ENCODE assay signal across 17 cellular contexts in genomic region chr7:77065869-77066268, GRCh38. TPM values are rescaled to one million over a fixed set of nuclear protein-coding genes. Genes with fewer than 3 reads are reported as not detected.
"Had no signal": no experiment of that assay in that cellular context is flagged by ENCODE, and none has a peak within 500 bp of the region (broad histone marks: within the 10 kb centered on the region; RNA-seq: fewer than 3 reads in every experiment).

No MANE protein-coding gene starts in this region.

RNA-seq across cellular contexts. Expression of gene SPDYE18, which starts 3.5 kb away (rescaled TPM):
- total RNA-seq: activated CD4-positive, alpha-beta memory T cell treated with anti-CD3 and anti-CD28 coated beads for 36 hours; ascending aorta; bronchial epithelial cell had no signal

RNA-seq across cellular contexts. Expression of gene SPDYE17, which starts 33.7 kb away (rescaled TPM):
- total RNA-seq: activated B cell treated with CpG ODN at 0.5 μM for 24 hours; activated CD4-positive, alpha-beta memory T cell treated with anti-CD3 and anti-CD28 coated beads for 36 hours; activated CD4-positive, alpha-beta T cell treated with anti-CD3 and anti-CD28 coated beads, Interleukin-2, amount 10 ng/mL, durations not matched to agents 24 days and 14 days; activated CD8-positive, alpha-beta memory T cell treated with anti-CD3 and anti-CD28 coated beads for 36 hours; activated CD8-positive, alpha-beta T cell treated with anti-CD3 and anti-CD28 coated beads for 36 hours; activated naive CD8-positive, alpha-beta T cell treated with anti-CD3 and anti-CD28 coated beads, Interleukin-2, amount 10 ng/mL, durations not matched to agents 7 days and 5 days; activated T-cell treated with anti-CD3 and anti-CD28 coated beads, Interleukin-2, amount 50 U/mL, for 4 hours; activated T-cell treated with anti-CD3 and anti-CD28 coated beads, Interleukin-2, amount 50 U/mL, for 72 hours; activated T-helper 2 cell treated with anti-CD3 and anti-CD28 coated beads, Interferon-gamma antibody, Interleukin-2, Interleukin-4, amounts not matched to agents 10 μg/mL and 5 μg/mL and 100 μg/mL, durations not matched to agents 14 hours and 24 hours and 36 hours; ascending aorta; bronchial epithelial cell; cardiac muscle cell; T-cell; T-helper 1 cell treated with Interleukin-12 subunit alpha and Interleukin-12 subunit beta and Interleukin-4 antibody, amounts not matched to agents 30 ng/mL and 1 ng/mL, for 36 hours; T-helper 17 cell; T-helper 2 cell treated with Interferon-gamma antibody and Interleukin-4, amounts not matched to agents 100 ng/mL and 5 ng/mL, for 36 hours had no signal
- polyA plus RNA-seq: adipose tissue, cardiac muscle cell had no signal
